In the genomic region with DNA sequence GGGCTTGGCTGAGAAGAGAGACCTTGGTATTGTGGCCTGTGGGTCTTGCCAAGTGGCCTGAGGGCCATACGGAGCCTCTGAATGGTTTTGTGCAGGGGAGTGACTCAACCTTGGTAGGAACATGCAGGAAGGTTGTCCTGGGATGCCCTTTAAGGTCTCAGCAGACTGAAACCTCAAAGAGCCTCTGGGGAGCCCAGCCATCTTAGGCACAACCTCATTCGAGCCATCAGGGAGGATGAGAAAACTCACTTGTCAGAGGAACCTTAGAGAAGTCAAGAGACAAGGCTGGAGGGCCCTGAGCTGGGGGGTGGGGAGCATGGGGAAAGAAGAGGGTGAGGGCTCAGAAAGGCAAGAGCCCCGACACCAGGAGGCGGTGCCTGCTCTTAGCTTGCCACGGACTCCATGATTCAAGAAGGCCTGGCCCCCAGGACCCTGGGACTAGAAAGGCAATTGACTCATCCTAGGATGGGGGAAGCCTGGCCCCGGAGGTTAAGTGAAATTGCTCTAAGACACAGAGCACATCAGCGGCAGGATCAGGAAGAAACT, we compare ENCODE assay signal across 8 cellular contexts. TPM values are rescaled to one million over a fixed set of nuclear protein-coding genes. Genes with fewer than 3 reads are reported as not detected.
DNase-seq lines count a peak whose midpoint lies in the region; ATAC-seq, FAIRE-seq and TF ChIP-seq lines count a peak whose summit lies in the region.

No MANE protein-coding gene starts in this region.

- no peak for FAIRE-seq in HepG2 (lab: Jason Lieb, UNC)

- H3K4me2 ChIP-seq in HepG2 (ENCODE audit: low read depth, low read length) = peak overlapping the region; percentile 95

- peak overlapping the region; percentile 83 for H3K4me3 Mint-ChIP-seq in HFFc6

- peak; percentile 36 for DNase-seq in NCI-H2227 (lab: John Stamatoyannopoulos, UW; ENCODE audit: unreplicated experiment)
- DNase-seq in NCI-H2227 treated with DMSO at 0.1 percent for 48 hours (lab: John Stamatoyannopoulos, UW) = no peak
- DNase-seq in HFFc6 = peak; percentile 90
- peak; percentile 99 for DNase-seq in NB4 (ENCODE audit: low read depth)
- peak in 2 of 4 donors; percentile 12 to 30 for DNase-seq in body of pancreas
- no peak for DNase-seq in HepG2 (ENCODE audit: low spot score)
- DNase-seq in thoracic aorta (ENCODE audit: low spot score) = no peak
- DNase-seq in caudate nucleus (lab: John Stamatoyannopoulos, UW) = no peak

- POLR2A ChIA-PET in HepG2 (lab: Yijun Ruan, JAX) = interaction anchor here (1.0 kb wide), 2 partner anchors 38 to 52 kb away, joined by 3 to 5 read pairs; no protein-coding TSS in a partner anchor

- in situ Hi-C loops in HepG2 (cut with HindIII; ENCODE audit: extremely low pct_ligation_motif_present, low pct_unique_long_range_greater_than_20kb) = loop anchor here (5.0 kb wide), 1 partner anchor 42 kb away; no protein-coding TSS in a partner anchor

- H3K79me2 ChIP-seq in HepG2 (ENCODE audit: insufficient read depth, low read length) = no peaks in the 10 kb centered on the region

- no TSS peak for BruUV-seq in HepG2 (replicated peaks; lab: Mats Ljungman, UMichigan)

- 49 to 74% methylated on average over 7 of the region's 7 CpGs for WGBS in body of pancreas, 2 donors
- WGBS in HepG2 (ENCODE audit: low lambda C conversion rate) = 5% methylated on average over 5 of the region's 7 CpGs

- H3K4me1 ChIP-seq in body of pancreas (peaks cover 10% of the 10 kb centered on the region), HepG2 (ENCODE audit: insufficient read depth, low read length) (peaks cover 53% of the 10 kb centered on the region), thoracic aorta (ENCODE audit: control insufficient read depth in 1 of 2, low read depth in 2 of 2) (peaks cover 10 to 44% of the 10 kb centered on the region in 2 donors)

- H4K20me1 ChIP-seq in HepG2 (ENCODE audit: insufficient read depth, low read length) = no peaks in the 10 kb centered on the region

- no peaks in the 10 kb centered on the region for H3K36me3 ChIP-seq in body of pancreas (replicated peaks in 1 of 2; ENCODE audit: insufficient read depth in 1 of 2, low read depth in 2 of 2)
- H3K36me3 ChIP-seq in HepG2 (replicated peaks in 1 of 2; ENCODE audit: control insufficient read depth in 1 of 2, insufficient read depth in 2 of 2, low read length in 2 of 2) = no peaks in the 10 kb centered on the region
- no peaks in the 10 kb centered on the region for H3K36me3 ChIP-seq in thoracic aorta

- H3K9me3 Mint-ChIP-seq in HFFc6 = no peaks in the 10 kb centered on the region

- H3K36me3 Mint-ChIP-seq in HFFc6 (ENCODE audit: low read depth) = no peaks in the 10 kb centered on the region

- no peaks in the 10 kb centered on the region for H3K9me3 ChIP-seq in body of pancreas
- H3K9me3 ChIP-seq in HepG2 (ENCODE audit: low read length) = no peaks in the 10 kb centered on the region
- no peaks in the 10 kb centered on the region for H3K9me3 ChIP-seq in thoracic aorta

- H3K4me3 ChIP-seq in NB4 (ENCODE audit: low read depth, low read length) (peak overlapping the region; percentile 62), body of pancreas (no peak overlapping the region), HepG2 (replicated peaks in 1 of 3; ENCODE audit: insufficient read depth in 1 of 3, low read depth in 2 of 3, low read length in 3 of 3) (peak overlapping the region; percentile 51 to 72 (median 61)), thoracic aorta (peak overlapping the region; percentile 77)

- no peak for TF ChIP-seq EP300 in HepG2 (IDR thresholded peaks at IDR 0.05; ENCODE audit: low read depth in 2 of 2, low read length in 2 of 2)
- TF ChIP-seq EP300 in HepG2 (CRISPR knock-in tag; IDR thresholded peaks at IDR 0.05; ENCODE audit: borderline replicate concordance) = no peak

- H3K27ac Mint-ChIP-seq in HFFc6 = peak overlapping the region; percentile 94

- peak overlapping the region; percentile 14; the same call in 1 of the 2 replicates for H3K9ac ChIP-seq in HepG2 (ENCODE audit: insufficient read depth, low read depth, low read length)

- no peak; the same call in 1 of the 2 replicates for TF ChIP-seq CTCF in HFFc6 (IDR thresholded peaks at IDR 0.05)
- no peak for TF ChIP-seq CTCF in NB4 (IDR thresholded peaks at IDR 0.05; ENCODE audit: low read depth, low read length)
- TF ChIP-seq CTCF in body of pancreas (IDR thresholded peaks at IDR 0.05) = no peak
- no peak for TF ChIP-seq CTCF in HepG2 (CRISPR knock-in tag; IDR thresholded peaks at IDR 0.05)
- TF ChIP-seq CTCF in thoracic aorta (IDR thresholded peaks at IDR 0.05) = no peak

- H3K27me3 ChIP-seq in body of pancreas (no peaks in the 10 kb centered on the region), HepG2 (ENCODE audit: control insufficient read depth in 1 of 2, insufficient read depth in 2 of 2, low read length in 2 of 2) (peaks cover 1 to 6% of the 10 kb centered on the region in 2 experiments; a peak in 1 of 5 replicates), thoracic aorta (replicated peaks; ENCODE audit: insufficient read depth) (no peaks in the 10 kb centered on the region)

- TF ChIP-seq POLR2A in NB4 (IDR thresholded peaks at IDR 0.05; ENCODE audit: extremely low read depth, insufficient read length) (peak; percentile 16), body of pancreas (IDR thresholded peaks at IDR 0.05) (no peak), HepG2 (IDR thresholded peaks at IDR 0.05; ENCODE audit: insufficient read depth in 1 of 2, low read depth in 2 of 2, low read length in 2 of 2) (no peak)

- CTCF ChIA-PET in HepG2 (lab: Yijun Ruan, JAX; ENCODE audit: low intra/inter-chr PET ratio, low total read pairs) = no interaction called here

- peak overlapping the region; percentile 70 for H2AFZ ChIP-seq in HepG2 (ENCODE audit: low read length)

- H3K27me3 Mint-ChIP-seq in HFFc6 (ENCODE audit: insufficient read depth) = no peaks in the 10 kb centered on the region; the same call in 1 of the 2 replicates

- H3K27ac ChIP-seq in body of pancreas = peak overlapping the region in 3 of 4 donors; percentile 61 to 81 (median 65)
- no peak overlapping the region for H3K27ac ChIP-seq in HepG2 (ENCODE audit: extremely low read length, insufficient read depth, low read length)
- peak overlapping the region; percentile 92 to 93 for H3K27ac ChIP-seq in thoracic aorta
- H3K27ac ChIP-seq in caudate nucleus (ENCODE audit: low read depth, low read length) = no peak overlapping the region

- ATAC-seq in body of pancreas (no peak), HepG2 (peak; percentile 6; the same call in 2 of the 3 replicates), thoracic aorta (ENCODE audit: insufficient number of reproducible peaks, low FRiP score, low read depth) (peak; percentile 2)

- intact Hi-C loops in body of pancreas (cut with DNase I) = no loop called here
- intact Hi-C loops in HepG2 (cut with micrococcal nuclease; ENCODE audit: unreplicated experiment) = no loop called here

- peaks cover 53% of the 10 kb centered on the region for H3K4me1 Mint-ChIP-seq in HFFc6 (ENCODE audit: low read depth)

- no peak for TF ChIP-seq RAD21 in HepG2 (CRISPR knock-in tag; IDR thresholded peaks at IDR 0.05)

RNA-seq across cellular contexts. Expression of gene IFI6, which starts 13.0 kb away (rescaled TPM):
- total RNA-seq in HFFc6 (2021; fragmentation: NEBNext Ultra II Directional; extraction: Animal tissue kit (Norgen Biotek cat#: 25700)) = 10 to 100 TPM; 16.7 to 23.8 (median 20.5) TPM
- 10 to 100 TPM; 54.0 to 58.0 TPM for total RNA-seq in body of pancreas
- 6.1 and 13.2 TPM in 2 replicates for total RNA-seq in HepG2 (2016; rRNA removed; fragmentation: Illumina TruSeq; extraction: Trizol)
- total RNA-seq in HepG2 (2016; cell fraction: cytosol; rRNA removed; fragmentation: Illumina TruSeq; extraction: Trizol; ENCODE audit: low read depth) = 2.7 and 3.0 TPM in 2 replicates
- 7.4 and 12.7 TPM in 2 replicates for total RNA-seq in HepG2 (2016; cell fraction: insoluble cytoplasmic fraction; rRNA removed; fragmentation: Illumina TruSeq; extraction: Trizol)
- total RNA-seq in HepG2 (2016; cell fraction: membrane; rRNA removed; fragmentation: Illumina TruSeq; extraction: Trizol) = 3.2 and 3.3 TPM in 2 replicates
- total RNA-seq in HepG2 (2016; cell fraction: nucleus; rRNA removed; fragmentation: Illumina TruSeq; extraction: Trizol) = 8.4 and 10.6 TPM in 2 replicates
- polyA plus RNA-seq in HepG2 (2011; rRNA removed) = 12.9 and 21.8 TPM in 2 replicates
- polyA plus RNA-seq in HepG2 (2011; cell fraction: cytosol; rRNA removed) = 18.2 and 23.3 TPM in 2 replicates
- 6.3 and 11.3 TPM in 2 replicates for polyA plus RNA-seq in HepG2 (2011; cell fraction: nucleus; rRNA removed)
- polyA plus RNA-seq in HepG2 (2012) = 10.8 and 16.9 TPM in 2 replicates
- 2.0 and 3.3 TPM in 2 replicates for polyA plus RNA-seq in HepG2 (2016; cell fraction: cytosol; fragmentation: Illumina TruSeq; extraction: Trizol; ENCODE audit: low read depth)
- polyA plus RNA-seq in HepG2 (2016; cell fraction: insoluble cytoplasmic fraction; fragmentation: Illumina TruSeq; extraction: Trizol; ENCODE audit: low read depth) = 5.6 and 6.9 TPM in 2 replicates
- polyA plus RNA-seq in HepG2 (2016; cell fraction: membrane; fragmentation: Illumina TruSeq; extraction: Trizol; ENCODE audit: low read depth) = 3.2 and 3.9 TPM in 2 replicates
- polyA plus RNA-seq in HepG2 (2016; cell fraction: nucleus; fragmentation: Illumina TruSeq; extraction: Trizol; ENCODE audit: insufficient read depth, low read depth) = 12.0 and 16.6 TPM in 2 replicates
- polyA minus RNA-seq in HepG2 (2011; rRNA and poly(A)+ RNA removed; ENCODE audit: low replicate concordance) = 7.1 and 42.2 TPM in 2 replicates
- polyA minus RNA-seq in HepG2 (2011; cell fraction: cytosol; rRNA and poly(A)+ RNA removed) = 4.4 and 7.3 TPM in 2 replicates
- 1.3 and 1.4 TPM in 2 replicates for polyA minus RNA-seq in HepG2 (2011; cell fraction: nucleus; rRNA and poly(A)+ RNA removed)
- 100 to 1,000 TPM in 1 of 2 donors, 10 to 100 TPM in 1; 96.9 to 188 TPM for total RNA-seq in thoracic aorta

RNA-seq across cellular contexts. Expression of gene FGR, which starts 24.0 kb away (rescaled TPM):
- not detected for total RNA-seq in HFFc6 (2021; fragmentation: NEBNext Ultra II Directional; extraction: Animal tissue kit (Norgen Biotek cat#: 25700))
- 1 to 10 TPM; 3.0 to 5.4 TPM for total RNA-seq in body of pancreas
- not detected in 2 replicates for total RNA-seq in HepG2 (2016; rRNA removed; fragmentation: Illumina TruSeq; extraction: Trizol)
- total RNA-seq in HepG2 (2016; cell fraction: cytosol; rRNA removed; fragmentation: Illumina TruSeq; extraction: Trizol; ENCODE audit: low read depth) = not detected in 2 replicates
- total RNA-seq in HepG2 (2016; cell fraction: insoluble cytoplasmic fraction; rRNA removed; fragmentation: Illumina TruSeq; extraction: Trizol) = not detected in 2 replicates
- total RNA-seq in HepG2 (2016; cell fraction: membrane; rRNA removed; fragmentation: Illumina TruSeq; extraction: Trizol) = not detected in 2 replicates
- total RNA-seq in HepG2 (2016; cell fraction: nucleus; rRNA removed; fragmentation: Illumina TruSeq; extraction: Trizol) = not detected in 2 replicates
- 0.04 TPM in 1 of 2 replicates, not detected in the other for polyA plus RNA-seq in HepG2 (2011; rRNA removed)
- polyA plus RNA-seq in HepG2 (2011; cell fraction: cytosol; rRNA removed) = 0.01 and 0.04 TPM in 2 replicates
- 0.14 and 0.33 TPM in 2 replicates for polyA plus RNA-seq in HepG2 (2011; cell fraction: nucleus; rRNA removed)
- not detected in 2 replicates for polyA plus RNA-seq in HepG2 (2012)
- not detected in 2 replicates for polyA plus RNA-seq in HepG2 (2016; cell fraction: cytosol; fragmentation: Illumina TruSeq; extraction: Trizol; ENCODE audit: low read depth)
- not detected in 2 replicates for polyA plus RNA-seq in HepG2 (2016; cell fraction: insoluble cytoplasmic fraction; fragmentation: Illumina TruSeq; extraction: Trizol; ENCODE audit: low read depth)
- not detected in 2 replicates for polyA plus RNA-seq in HepG2 (2016; cell fraction: membrane; fragmentation: Illumina TruSeq; extraction: Trizol; ENCODE audit: low read depth)
- polyA plus RNA-seq in HepG2 (2016; cell fraction: nucleus; fragmentation: Illumina TruSeq; extraction: Trizol; ENCODE audit: insufficient read depth, low read depth) = not detected in 2 replicates
- polyA minus RNA-seq in HepG2 (2011; rRNA and poly(A)+ RNA removed; ENCODE audit: low replicate concordance) = 0.33 TPM in 1 of 2 replicates, not detected in the other
- not detected in 2 replicates for polyA minus RNA-seq in HepG2 (2011; cell fraction: cytosol; rRNA and poly(A)+ RNA removed)
- polyA minus RNA-seq in HepG2 (2011; cell fraction: nucleus; rRNA and poly(A)+ RNA removed) = not detected in 2 replicates
- 10 to 100 TPM; 17.0 to 21.5 TPM for total RNA-seq in thoracic aorta

RNA-seq across cellular contexts. Expression of gene AHDC1, which starts 55.1 kb away (rescaled TPM):
- total RNA-seq in HFFc6 (2021; fragmentation: NEBNext Ultra II Directional; extraction: Animal tissue kit (Norgen Biotek cat#: 25700)) = 10 to 100 TPM; 30.7 to 53.2 (median 34.7) TPM
- total RNA-seq in body of pancreas = 10 to 100 TPM; 13.5 to 14.2 TPM
- total RNA-seq in HepG2 (2016; rRNA removed; fragmentation: Illumina TruSeq; extraction: Trizol) = 2.6 and 2.7 TPM in 2 replicates
- total RNA-seq in HepG2 (2016; cell fraction: cytosol; rRNA removed; fragmentation: Illumina TruSeq; extraction: Trizol; ENCODE audit: low read depth) = 1.9 and 2.6 TPM in 2 replicates
- 3.1 and 3.5 TPM in 2 replicates for total RNA-seq in HepG2 (2016; cell fraction: insoluble cytoplasmic fraction; rRNA removed; fragmentation: Illumina TruSeq; extraction: Trizol)
- total RNA-seq in HepG2 (2016; cell fraction: membrane; rRNA removed; fragmentation: Illumina TruSeq; extraction: Trizol) = 1.6 and 2.4 TPM in 2 replicates
- total RNA-seq in HepG2 (2016; cell fraction: nucleus; rRNA removed; fragmentation: Illumina TruSeq; extraction: Trizol) = 3.0 and 6.6 TPM in 2 replicates
- polyA plus RNA-seq in HepG2 (2011; rRNA removed) = 1.0 and 1.2 TPM in 2 replicates
- polyA plus RNA-seq in HepG2 (2011; cell fraction: cytosol; rRNA removed) = 0.52 and 0.72 TPM in 2 replicates
- polyA plus RNA-seq in HepG2 (2011; cell fraction: nucleus; rRNA removed) = 7.0 and 8.3 TPM in 2 replicates
- 4.7 and 7.3 TPM in 2 replicates for polyA plus RNA-seq in HepG2 (2012)
- 0.24 and 0.35 TPM in 2 replicates for polyA plus RNA-seq in HepG2 (2016; cell fraction: cytosol; fragmentation: Illumina TruSeq; extraction: Trizol; ENCODE audit: low read depth)
- 3.9 and 4.0 TPM in 2 replicates for polyA plus RNA-seq in HepG2 (2016; cell fraction: insoluble cytoplasmic fraction; fragmentation: Illumina TruSeq; extraction: Trizol; ENCODE audit: low read depth)
- 0.32 and 0.57 TPM in 2 replicates for polyA plus RNA-seq in HepG2 (2016; cell fraction: membrane; fragmentation: Illumina TruSeq; extraction: Trizol; ENCODE audit: low read depth)
- polyA plus RNA-seq in HepG2 (2016; cell fraction: nucleus; fragmentation: Illumina TruSeq; extraction: Trizol; ENCODE audit: insufficient read depth, low read depth) = 12.2 and 16.8 TPM in 2 replicates
- polyA minus RNA-seq in HepG2 (2011; rRNA and poly(A)+ RNA removed; ENCODE audit: low replicate concordance) = 3.1 and 6.5 TPM in 2 replicates
- 3.1 and 3.7 TPM in 2 replicates for polyA minus RNA-seq in HepG2 (2011; cell fraction: cytosol; rRNA and poly(A)+ RNA removed)
- polyA minus RNA-seq in HepG2 (2011; cell fraction: nucleus; rRNA and poly(A)+ RNA removed) = 5.1 and 5.3 TPM in 2 replicates
- 10 to 100 TPM; 38.3 to 55.4 TPM for total RNA-seq in thoracic aorta

Comparison
In these comparisons a context has a peak if more than half of its experiments do, and no peak if none do; other contexts are left out.
1. DNase-seq: peak in NCI-H2227 (single experiment), HFFc6 (single experiment) and NB4 (single experiment); none in NCI-H2227 treated with DMSO at 0.1 percent for 48 hours (single experiment), HepG2 (single experiment), thoracic aorta (single experiment) and caudate nucleus (0 of 61).
2. H3K4me3 ChIP-seq: peak in NB4 (single experiment), HepG2 (3 of 3) and thoracic aorta (single experiment); none in body of pancreas (0 of 2).
3. H3K27ac ChIP-seq: peak in body of pancreas (3 of 4) and thoracic aorta (2 of 2); none in HepG2 (single experiment) and caudate nucleus (single experiment).